ENCODE assay signal across 35 cellular contexts in genomic region chr2:63018439-63018838, GRCh38. TPM values are rescaled to one million over a fixed set of nuclear protein-coding genes. Genes with fewer than 3 reads are reported as not detected.
"Had no signal": no experiment of that assay in that cellular context is flagged by ENCODE, and none has a peak within 500 bp of the region (broad histone marks: within the 10 kb centered on the region; RNA-seq: fewer than 3 reads in every experiment).

No MANE protein-coding gene starts in this region.

- H3K9me3 ChIP-seq: adrenal gland, body of pancreas, breast epithelium had no signal

- DNase-seq: activated B cell treated with CpG ODN at 0.5 μM for 24 hours; activated CD4-positive, alpha-beta memory T cell treated with anti-CD3 and anti-CD28 coated beads for 36 hours; activated CD4-positive, alpha-beta T cell treated with anti-CD3 and anti-CD28 coated beads for 4 hours; activated CD4-positive, alpha-beta T cell treated with anti-CD3 and anti-CD28 coated beads, Interleukin-2, amount 10 ng/mL, durations not matched to agents 24 days and 14 days; activated CD4-positive, alpha-beta T cell treated with anti-CD3 and anti-CD28 coated beads, Interleukin-2, amount 50 U/mL, for 1 hour; activated CD4-positive, alpha-beta T cell treated with anti-CD3 and anti-CD28 coated beads, Interleukin-2, amount 50 U/mL, for 4 hours; activated CD4-positive, CD25-positive, alpha-beta regulatory T cell treated with anti-CD3 and anti-CD28 coated beads, Interleukin-2, amount 50 U/mL, for 72 hours; activated CD8-positive, alpha-beta memory T cell treated with anti-CD3 and anti-CD28 coated beads, Interleukin-2, amount 50 U/mL, for 4 hours; activated CD8-positive, alpha-beta T cell treated with anti-CD3 and anti-CD28 coated beads for 36 hours; activated effector memory CD4-positive, alpha-beta T cell treated with anti-CD3 and anti-CD28 coated beads, Interleukin-2, amount 50 U/mL, for 16 hours; activated gamma-delta T cell treated with Interleukin-2 at 50 U/mL for 16 hours; activated naive CD4-positive, alpha-beta T cell; activated naive CD4-positive, alpha-beta T cell treated with anti-CD3 and anti-CD28 coated beads for 36 hours; activated naive CD4-positive, alpha-beta T cell treated with anti-CD3 and anti-CD28 coated beads, Interleukin-2, amount 50 U/mL, for 16 hours; activated naive CD8-positive, alpha-beta T cell treated with anti-CD3 and anti-CD28 coated beads for 36 hours; activated T-cell treated with anti-CD3 and anti-CD28 coated beads for 4 hours; activated T-cell treated with anti-CD3 and anti-CD28 coated beads, Interleukin-2, amount 50 U/mL, for 1 hour; activated T-cell treated with anti-CD3 and anti-CD28 coated beads, Interleukin-2, amount 50 U/mL, for 4 hours; activated T-cell treated with anti-CD3 and anti-CD28 coated beads, Interleukin-2, amount 50 U/mL, for 72 hours; adrenal gland; amniotic stem cell; aorta; body of pancreas; brain microvascular endothelial cell; central memory CD4-positive, alpha-beta T cell; T-helper 1 cell; T-helper 2 cell; T-helper 9 cell had no signal

- ATAC-seq: activated CD8-positive, alpha-beta T cell treated with anti-CD3 and anti-CD28 coated beads for 36 hours; activated naive CD4-positive, alpha-beta T cell treated with anti-CD3 and anti-CD28 coated beads, Interleukin-2, amount 50 U/mL, for 72 hours; activated T-cell treated with anti-CD3 and anti-CD28 coated beads, Interleukin-2, amount 50 U/mL, for 4 hours; activated T-cell treated with anti-CD3 and anti-CD28 coated beads, Interleukin-2, amount 50 U/mL, for 72 hours; activated T-helper 17 cell treated with anti-CD3 and anti-CD28 coated beads, Interleukin-2, amount 50 U/mL, for 72 hours; body of pancreas had no signal

- H3K4me1 ChIP-seq: adrenal gland, body of pancreas, breast epithelium had no signal

- FAIRE-seq: astrocyte had no signal

- H3K4me3 ChIP-seq: adrenal gland, body of pancreas, breast epithelium had no signal

- H3K27me3 ChIP-seq: adrenal gland, body of pancreas, brain microvascular endothelial cell, breast epithelium had no signal

- H3K27ac ChIP-seq: adrenal gland, body of pancreas, brain microvascular endothelial cell, breast epithelium, VCaP had no signal

- H3K36me3 ChIP-seq: adrenal gland, brain microvascular endothelial cell, breast epithelium had no signal

RNA-seq across cellular contexts. Expression of gene OTX1, which starts 32.2 kb away (rescaled TPM):
- total RNA-seq: activated B cell treated with CpG ODN at 0.5 μM for 24 hours; activated CD4-positive, alpha-beta memory T cell treated with anti-CD3 and anti-CD28 coated beads for 36 hours; activated CD4-positive, alpha-beta T cell treated with anti-CD3 and anti-CD28 coated beads, Interleukin-2, amount 10 ng/mL, durations not matched to agents 24 days and 14 days; activated CD8-positive, alpha-beta T cell treated with anti-CD3 and anti-CD28 coated beads for 36 hours; activated naive CD4-positive, alpha-beta T cell treated with anti-CD3 and anti-CD28 coated beads for 36 hours; activated naive CD4-positive, alpha-beta T cell treated with anti-CD3 and anti-CD28 coated beads, Interleukin-2, amount 50 U/mL, for 72 hours; activated naive CD8-positive, alpha-beta T cell treated with anti-CD3 and anti-CD28 coated beads for 36 hours; activated T-cell treated with anti-CD3 and anti-CD28 coated beads, Interleukin-2, amount 50 U/mL, for 4 hours; activated T-helper 17 cell treated with anti-CD3 and anti-CD28 coated beads, Interleukin-2, amount 50 U/mL, for 72 hours; adrenal gland; aorta; body of pancreas; breast epithelium; cardiac septum; cerebellum had no signal
- polyA plus RNA-seq: aorta had no signal
